ENCODE assay signal across 8 cellular contexts in genomic region chr22:50314455-50315288, GRCh38. TPM values are rescaled to one million over a fixed set of nuclear protein-coding genes. Genes with fewer than 3 reads are reported as not detected.
DNase-seq lines count a peak whose midpoint lies in the region; ATAC-seq and TF ChIP-seq lines count a peak whose summit lies in the region.

No MANE protein-coding gene starts in this region.

- H3K27ac Mint-ChIP-seq in stimulated activated naive CD8-positive, alpha-beta T cell treated with anti-CD3 and anti-CD28 coated beads, Interleukin-15, Interleukin-2, amounts not matched to agents 100 ng/mL and 50 ng/mL, for 24 hours = peak overlapping the region; percentile 82

- WGBS in mesenchymal stem cell = 65% methylated on average over 33 of the region's 33 CpGs

- peaks cover 13% of the 10 kb centered on the region for H3K27me3 ChIP-seq in OCI-LY1 (ENCODE audit: insufficient read depth, low read length)
- H3K27me3 ChIP-seq in mesenchymal stem cell (ENCODE audit: control insufficient read depth in 1 of 2, insufficient read depth in 1 of 2, low read length in 2 of 2) = no peaks in the 10 kb centered on the region

- H3K4me2 ChIP-seq in OCI-LY1 (ENCODE audit: low read length) (peak overlapping the region; percentile 66), mesenchymal stem cell (ENCODE audit: low read length, poor library complexity, severe bottlenecking) (no peak overlapping the region)

- peak overlapping the region; percentile 91 for H4K91ac ChIP-seq in mesenchymal stem cell (ENCODE audit: low read length)

- H3K18ac ChIP-seq in mesenchymal stem cell (ENCODE audit: low read depth in 1 of 2, low read length in 2 of 2) = no peak overlapping the region

- H4K20me1 ChIP-seq in OCI-LY1 (ENCODE audit: insufficient read depth, low read length) = no peaks in the 10 kb centered on the region

- no peak overlapping the region for H2BK12ac ChIP-seq in mesenchymal stem cell (ENCODE audit: low read length in 2 of 2)

- peak overlapping the region; percentile 2 for H2AK5ac ChIP-seq in mesenchymal stem cell (ENCODE audit: low read length, severe bottlenecking)

- no peaks in the 10 kb centered on the region for H3K36me3 Mint-ChIP-seq in stimulated activated naive CD8-positive, alpha-beta T cell treated with anti-CD3 and anti-CD28 coated beads, Interleukin-15, Interleukin-2, amounts not matched to agents 100 ng/mL and 50 ng/mL, for 24 hours (ENCODE audit: low read depth)

- peaks cover 20% of the 10 kb centered on the region for H3K4me1 ChIP-seq in OCI-LY1 (ENCODE audit: insufficient read depth, low read length, severe bottlenecking)
- peaks cover 19% of the 10 kb centered on the region for H3K4me1 ChIP-seq in mesenchymal stem cell (ENCODE audit: control insufficient read depth, insufficient read depth, low read depth, low read length)

- in situ Hi-C loops in GM13977 (cut with MboI; ENCODE audit: low pct_unique_long_range_greater_than_20kb, low sequenced_read_pairs, unreplicated experiment) = no loop called here

- ATAC-seq in HG02623 (IDR thresholded peaks at IDR 0.05; ENCODE audit: unreplicated experiment) = peak; percentile 61

- H3K4me3 Mint-ChIP-seq in stimulated activated naive CD8-positive, alpha-beta T cell treated with anti-CD3 and anti-CD28 coated beads, Interleukin-15, Interleukin-2, amounts not matched to agents 100 ng/mL and 50 ng/mL, for 24 hours = peak overlapping the region; percentile 83

- DNase-seq in GM13977 (ENCODE audit: low spot score) (peak; percentile 89), activated T-helper 1 cell treated with Interleukin-2 at 50 U/mL for 16 hours (ENCODE audit: low read depth) (peak; percentile 57), mesenchymal stem cell (no peak), epidermal melanocyte (ENCODE audit: insufficient read length, low spot score) (no peak), cerebellar nuclear complex (lab: John Stamatoyannopoulos, UW) (no peak)

- peak overlapping the region in 1 of 2 experiments; percentile 19 for H3K14ac ChIP-seq in mesenchymal stem cell (ENCODE audit: low read length in 2 of 2)

- H3K27me3 Mint-ChIP-seq in stimulated activated naive CD8-positive, alpha-beta T cell treated with anti-CD3 and anti-CD28 coated beads, Interleukin-15, Interleukin-2, amounts not matched to agents 100 ng/mL and 50 ng/mL, for 24 hours = no peaks in the 10 kb centered on the region

- no peaks in the 10 kb centered on the region for H3F3A ChIP-seq in OCI-LY1 (ENCODE audit: insufficient read depth, low read length)

- no peak overlapping the region for H2BK5ac ChIP-seq in mesenchymal stem cell (ENCODE audit: low read depth, low read length, poor library complexity, severe bottlenecking)

- H3K9me3 ChIP-seq in OCI-LY1 (ENCODE audit: low read length) (no peaks in the 10 kb centered on the region), mesenchymal stem cell (ENCODE audit: control insufficient read depth, low read length) (no peaks in the 10 kb centered on the region)

- H3K9me2 ChIP-seq in OCI-LY1 (ENCODE audit: low read depth, low read length) = no peaks in the 10 kb centered on the region

- H3K27ac ChIP-seq in OCI-LY1 (ENCODE audit: low read depth, low read length, poor library complexity, severe bottlenecking) = peak overlapping the region; percentile 45
- H3K27ac ChIP-seq in mesenchymal stem cell (ENCODE audit: low read length, poor library complexity, severe bottlenecking) = no peak overlapping the region

- H2BK15ac ChIP-seq in mesenchymal stem cell (ENCODE audit: low read depth, poor library complexity, severe bottlenecking) = no peak overlapping the region

- peak overlapping the region; percentile 56; the same call in 1 of the 2 replicates for H3K9ac ChIP-seq in OCI-LY1 (ENCODE audit: low read length)
- H3K9ac ChIP-seq in mesenchymal stem cell (ENCODE audit: low read length) = no peak overlapping the region

- peak overlapping the region; percentile 53 for H3K4me3 ChIP-seq in OCI-LY1 (ENCODE audit: low read depth, low read length, poor library complexity, severe bottlenecking)
- no peak overlapping the region for H3K4me3 ChIP-seq in mesenchymal stem cell (ENCODE audit: insufficient read depth in 1 of 2, low read depth in 1 of 2, low read length in 2 of 2)

- no peak overlapping the region for H3K4ac ChIP-seq in mesenchymal stem cell (ENCODE audit: low read depth in 1 of 2, low read length in 2 of 2)

- H3K9me3 Mint-ChIP-seq in stimulated activated naive CD8-positive, alpha-beta T cell treated with anti-CD3 and anti-CD28 coated beads, Interleukin-15, Interleukin-2, amounts not matched to agents 100 ng/mL and 50 ng/mL, for 24 hours = no peaks in the 10 kb centered on the region

- H3K4me1 Mint-ChIP-seq in stimulated activated naive CD8-positive, alpha-beta T cell treated with anti-CD3 and anti-CD28 coated beads, Interleukin-15, Interleukin-2, amounts not matched to agents 100 ng/mL and 50 ng/mL, for 24 hours (ENCODE audit: low read depth) = peaks cover 18% of the 10 kb centered on the region

- peak overlapping the region in 1 of 2 experiments; percentile 11 for H3K23ac ChIP-seq in mesenchymal stem cell (ENCODE audit: low read length in 2 of 2)

- no peak for TF ChIP-seq CTCF in GM13977 (IDR thresholded peaks at IDR 0.05; ENCODE audit: extremely low read depth, insufficient read depth, missing control alignments)
- TF ChIP-seq CTCF in OCI-LY1 (IDR thresholded peaks at IDR 0.05; ENCODE audit: low read length) = no peak

- no peak overlapping the region for H2BK120ac ChIP-seq in mesenchymal stem cell (ENCODE audit: low read depth, low read length)

- H3K79me2 ChIP-seq in OCI-LY1 (ENCODE audit: insufficient read depth, low read length) = no peaks in the 10 kb centered on the region

- no peaks in the 10 kb centered on the region for H3K79me1 ChIP-seq in mesenchymal stem cell (replicated peaks; ENCODE audit: low read length, poor library complexity, severe bottlenecking)

- H3K36me3 ChIP-seq in OCI-LY1 (ENCODE audit: insufficient read depth, low read length) (no peaks in the 10 kb centered on the region), mesenchymal stem cell (ENCODE audit: control insufficient read depth in 1 of 2, insufficient read depth in 2 of 2, low read depth in 1 of 2, low read length in 2 of 2) (peaks cover 0 to 18% of the 10 kb centered on the region in 2 experiments)

- H2AFZ ChIP-seq in OCI-LY1 (ENCODE audit: low read length) (no peak overlapping the region), mesenchymal stem cell (ENCODE audit: low read depth, low read length) (no peak overlapping the region)

- H4K8ac ChIP-seq in mesenchymal stem cell (ENCODE audit: low read length) = peak overlapping the region; percentile 71

RNA-seq across cellular contexts. Expression of gene PLXNB2, which starts 7.2 kb away (rescaled TPM):
- 242 TPM for polyA plus RNA-seq in mesenchymal stem cell (2013, experiment 1 of 2)
- polyA plus RNA-seq in mesenchymal stem cell (2013, experiment 2 of 2) = 231 TPM

RNA-seq across cellular contexts. Expression of gene DENND6B, which starts 12.1 kb away (rescaled TPM):
- polyA plus RNA-seq in mesenchymal stem cell (2013, experiment 1 of 2) = 4.2 TPM
- 3.7 TPM for polyA plus RNA-seq in mesenchymal stem cell (2013, experiment 2 of 2)

RNA-seq across cellular contexts. Expression of gene PPP6R2, which starts 28.5 kb away (rescaled TPM):
- 23.0 TPM for polyA plus RNA-seq in mesenchymal stem cell (2013, experiment 1 of 2)
- polyA plus RNA-seq in mesenchymal stem cell (2013, experiment 2 of 2) = 22.9 TPM

RNA-seq across cellular contexts. Expression of gene MAPK11, which starts 44.5 kb away (rescaled TPM):
- polyA plus RNA-seq in mesenchymal stem cell (2013, experiment 1 of 2) = 5.5 TPM
- 5.0 TPM for polyA plus RNA-seq in mesenchymal stem cell (2013, experiment 2 of 2)

RNA-seq across cellular contexts. Expression of gene MAPK12, which starts 53.2 kb away (rescaled TPM):
- polyA plus RNA-seq in mesenchymal stem cell (2013, experiment 1 of 2) = 34.8 TPM
- polyA plus RNA-seq in mesenchymal stem cell (2013, experiment 2 of 2) = 35.2 TPM

Comparison
In these comparisons a context has a peak if more than half of its experiments do, and no peak if none do; other contexts are left out.
1. DNase-seq: peak in GM13977 (single experiment) and activated T-helper 1 cell treated with Interleukin-2 at 50 U/mL for 16 hours (single experiment); none in mesenchymal stem cell (single experiment), epidermal melanocyte (single experiment) and cerebellar nuclear complex (0 of 2).